In the genomic region with DNA sequence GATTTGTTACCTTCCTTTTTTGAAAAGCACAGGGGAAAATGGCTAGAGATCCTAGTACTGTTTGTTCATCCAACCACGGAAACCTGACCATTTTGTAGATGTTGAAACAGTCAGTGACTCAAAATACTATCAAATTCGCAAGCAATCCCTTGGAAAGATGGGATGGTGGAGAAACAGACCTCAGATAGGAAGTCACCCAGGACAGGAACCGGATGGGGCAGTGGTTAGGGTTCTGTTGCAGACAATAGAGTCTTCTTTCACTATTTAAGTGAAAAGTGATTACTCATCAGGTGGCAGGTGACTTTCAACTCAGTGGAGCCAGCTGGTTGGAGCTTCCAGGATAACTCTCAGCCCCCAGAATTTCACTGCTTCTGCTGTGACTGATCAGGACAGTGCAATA, we compare ENCODE assay signal across 25 cellular contexts. TPM values are rescaled to one million over a fixed set of nuclear protein-coding genes. Genes with fewer than 3 reads are reported as not detected.
DNase-seq lines count a peak whose midpoint lies in the region; ATAC-seq and TF ChIP-seq lines count a peak whose summit lies in the region.
"Had no signal": no experiment of that assay in that cellular context is flagged by ENCODE, and none has a peak within 500 bp of the region (broad histone marks: within the 10 kb centered on the region; RNA-seq: fewer than 3 reads in every experiment).

No MANE protein-coding gene starts in this region.

- H3F3A ChIP-seq in PC-3 (ENCODE audit: low read length, unreplicated experiment) (peaks cover 4% of the 10 kb centered on the region), SK-N-SH (replicated peaks; ENCODE audit: insufficient read depth) (no peaks in the 10 kb centered on the region)

- TF ChIP-seq RAD21 in SK-N-SH (IDR thresholded peaks at IDR 0.05; ENCODE audit: low read length) = no peak

- H3K27ac ChIP-seq in PC-3 (ENCODE audit: low read length) = peak overlapping the region; percentile 98
- H3K27ac ChIP-seq in SK-N-SH (ENCODE audit: low read depth in 2 of 2, low read length in 1 of 2) = no peak overlapping the region
- H3K27ac ChIP-seq: body of pancreas, coronary artery, GM23248, ovary, skin epidermis, stomach had no signal

- H3K9me2 ChIP-seq in PC-3 (replicated peaks; ENCODE audit: low read length) (no peaks in the 10 kb centered on the region), SK-N-SH (no peaks in the 10 kb centered on the region)

- CTCF ChIA-PET in PC-3 (lab: Charles Lee) = no interaction called here
- CTCF ChIA-PET in SK-N-SH (lab: Yijun Ruan, JAX) = interaction anchor here (0.7 to 1.4 kb wide), 5 partner anchors 15 to 234 kb away, joined by 3 to 5 read pairs (median 3); no protein-coding TSS in a partner anchor

- H3K36me3 Mint-ChIP-seq in endothelial cell (ENCODE audit: low read depth, unreplicated experiment) = peaks cover 11% of the 10 kb centered on the region
- H3K36me3 Mint-ChIP-seq: activated naive CD8-positive, alpha-beta T cell; CD8-positive, alpha-beta memory T cell had no signal

- no peak for TF ChIP-seq CTCF in PC-3 (conservative IDR thresholded peaks at IDR 0.05; ENCODE audit: low read depth, low read length)
- no peak for TF ChIP-seq CTCF in endothelial cell (IDR thresholded peaks at IDR 0.05; ENCODE audit: unreplicated experiment)
- no peak for TF ChIP-seq CTCF in SK-N-SH (IDR thresholded peaks at IDR 0.05)

- peak; percentile 38 for DNase-seq in COLO829 (ENCODE audit: low spot score)
- peak; percentile 13 for DNase-seq in HCEC 1CT
- peak; percentile 89 for DNase-seq in PC-3
- no peak for DNase-seq in endothelial cell (ENCODE audit: low spot score)
- no peak for DNase-seq in NCI-H524 treated with DMSO at 0.1 percent for 48 hours (lab: John Stamatoyannopoulos, UW)
- DNase-seq in NCI-H2171 (lab: John Stamatoyannopoulos, UW) = no peak
- DNase-seq in SIG-M5 (lab: John Stamatoyannopoulos, UW) = no peak
- DNase-seq in SK-N-SH = no peak
- DNase-seq: activated CD4-positive, alpha-beta memory T cell treated with anti-CD3 and anti-CD28 coated beads, Interleukin-2, amount 10 ng/mL, durations not matched to agents 7 days and 5 days; activated CD4-positive, CD25-positive, alpha-beta regulatory T cell; activated T-cell treated with anti-CD3 and anti-CD28 coated beads, Interleukin-2, amount 50 U/mL, for 1 hour; body of pancreas; GM23248; islet precursor cell; NCI-H187 treated with DMSO at 0.1 percent for 48 hours; NCI-H446; ovary; stomach; T-helper 17 cell; trophoblast cell had no signal

- intact Hi-C loops in PC-3 (cut with micrococcal nuclease) = no loop called here

- H3K79me2 ChIP-seq in PC-3 (ENCODE audit: low read length) (no peaks in the 10 kb centered on the region), SK-N-SH (ENCODE audit: insufficient read depth) (no peaks in the 10 kb centered on the region)

- H3K4me1 Mint-ChIP-seq in endothelial cell (ENCODE audit: unreplicated experiment) = peaks cover 57% of the 10 kb centered on the region

- peak overlapping the region; percentile 82 for H3K4me2 ChIP-seq in PC-3 (ENCODE audit: low read length)
- H3K4me2 ChIP-seq in SK-N-SH = no peak overlapping the region

- no peaks in the 10 kb centered on the region for H3K36me3 ChIP-seq in PC-3 (ENCODE audit: low read depth, low read length)
- no peaks in the 10 kb centered on the region for H3K36me3 ChIP-seq in SK-N-SH (replicated peaks in 1 of 2; ENCODE audit: control insufficient read depth in 1 of 2, insufficient read depth in 2 of 2, low read length in 1 of 2)
- H3K36me3 ChIP-seq: ovary, stomach had no signal

- H3K9me3 ChIP-seq in PC-3 (ENCODE audit: low read length) (no peaks in the 10 kb centered on the region), SK-N-SH (no peaks in the 10 kb centered on the region)
- H3K9me3 ChIP-seq: body of pancreas, ovary, stomach had no signal

- WGBS in SK-N-SH (ENCODE audit: low lambda C conversion rate) = 66% methylated on average over 3 of the region's 3 CpGs

- H3K27me3 Mint-ChIP-seq in endothelial cell (ENCODE audit: unreplicated experiment) = peaks cover 8% of the 10 kb centered on the region

- H3K4me3 Mint-ChIP-seq in endothelial cell (ENCODE audit: unreplicated experiment) = peak overlapping the region; percentile 42
- H3K4me3 Mint-ChIP-seq: activated CD4-positive, alpha-beta memory T cell treated with anti-CD3 and anti-CD28 coated beads, Interleukin-2, amount 10 ng/mL, durations not matched to agents 7 days and 5 days; activated naive CD8-positive, alpha-beta T cell; CD8-positive, alpha-beta memory T cell; T-helper 17 cell had no signal

- TF ChIP-seq EP300 in SK-N-SH (IDR thresholded peaks at IDR 0.05; ENCODE audit: borderline replicate concordance in 1 of 2, low read depth in 1 of 2, low read length in 1 of 2) = no peak

- ATAC-seq in PC-3 = peak; percentile 82
- ATAC-seq: body of pancreas, T-helper 17 cell had no signal

- H3K27ac Mint-ChIP-seq in endothelial cell (ENCODE audit: unreplicated experiment) = no peak overlapping the region
- H3K27ac Mint-ChIP-seq: activated CD4-positive, alpha-beta memory T cell treated with anti-CD3 and anti-CD28 coated beads, Interleukin-2, amount 10 ng/mL, durations not matched to agents 7 days and 5 days; activated naive CD8-positive, alpha-beta T cell; CD8-positive, alpha-beta memory T cell; T-helper 17 cell had no signal

- peaks cover 13% of the 10 kb centered on the region for H3K4me1 ChIP-seq in PC-3 (ENCODE audit: insufficient read depth, low read length)
- peaks cover 0 to 2% of the 10 kb centered on the region in 2 experiments; a peak in 1 of 4 replicates for H3K4me1 ChIP-seq in SK-N-SH (ENCODE audit: control insufficient read depth in 1 of 2, insufficient read depth in 2 of 2, low read depth in 1 of 2, low read length in 1 of 2)
- H3K4me1 ChIP-seq: body of pancreas, stomach had no signal

- H3K9ac ChIP-seq in PC-3 (ENCODE audit: low read length) (peak overlapping the region; percentile 75), SK-N-SH (no peak overlapping the region)
- H3K9ac ChIP-seq: GM23248 had no signal

- H3K9me3 Mint-ChIP-seq in endothelial cell (ENCODE audit: unreplicated experiment) = no peaks in the 10 kb centered on the region
- H3K9me3 Mint-ChIP-seq: activated CD4-positive, alpha-beta memory T cell treated with anti-CD3 and anti-CD28 coated beads, Interleukin-2, amount 10 ng/mL, durations not matched to agents 7 days and 5 days; CD8-positive, alpha-beta memory T cell had no signal

- H3K27me3 ChIP-seq in PC-3 (ENCODE audit: low read length) (no peaks in the 10 kb centered on the region), SK-N-SH (ENCODE audit: insufficient read depth) (peaks cover 4% of the 10 kb centered on the region; the same call in 1 of the 2 replicates)
- H3K27me3 ChIP-seq: body of pancreas, ovary had no signal

- POLR2A ChIA-PET in PC-3 (lab: Charles Lee; ENCODE audit: unreplicated experiment) = no interaction called here
- POLR2A ChIA-PET in SK-N-SH (lab: Yijun Ruan, JAX) = no interaction called here

- H4K20me1 ChIP-seq in PC-3 (ENCODE audit: low read length) = no peaks in the 10 kb centered on the region
- no peaks in the 10 kb centered on the region for H4K20me1 ChIP-seq in SK-N-SH (ENCODE audit: insufficient read depth)

- H3K4me3 ChIP-seq in PC-3 (ENCODE audit: low read length) = peak overlapping the region; percentile 48
- no peak overlapping the region for H3K4me3 ChIP-seq in SK-N-SH (ENCODE audit: low read depth in 2 of 2, low read length in 1 of 2)
- H3K4me3 ChIP-seq: body of pancreas, coronary artery, GM23248, lung, ovary, skin epidermis, stomach had no signal

- BruUV-seq in PC-3 (replicated peaks; lab: Mats Ljungman, UMichigan) = no TSS peak

- H2AFZ ChIP-seq in PC-3 (ENCODE audit: low read length) (no peak overlapping the region), SK-N-SH (ENCODE audit: low read depth) (no peak overlapping the region)
- H2AFZ ChIP-seq: GM23248 had no signal

TF ChIP-seq in SK-N-SH, 30 proteins besides CTCF, POLR2A, EP300 and RAD21 (continues in another document):
- TF ChIP-seq POLR2AphosphoS5 (IDR thresholded peaks at IDR 0.05; ENCODE audit: low read depth, low read length) = no peak
- TF ChIP-seq TEAD4 (IDR thresholded peaks at IDR 0.05; ENCODE audit: borderline replicate concordance, insufficient read depth) = no peak
- TF ChIP-seq JUND (IDR thresholded peaks at IDR 0.05) = no peak
- no peak for TF ChIP-seq EZH2phosphoT487 (IDR thresholded peaks at IDR 0.05; ENCODE audit: borderline replicate concordance, low read depth)
- TF ChIP-seq, protein P1, sequence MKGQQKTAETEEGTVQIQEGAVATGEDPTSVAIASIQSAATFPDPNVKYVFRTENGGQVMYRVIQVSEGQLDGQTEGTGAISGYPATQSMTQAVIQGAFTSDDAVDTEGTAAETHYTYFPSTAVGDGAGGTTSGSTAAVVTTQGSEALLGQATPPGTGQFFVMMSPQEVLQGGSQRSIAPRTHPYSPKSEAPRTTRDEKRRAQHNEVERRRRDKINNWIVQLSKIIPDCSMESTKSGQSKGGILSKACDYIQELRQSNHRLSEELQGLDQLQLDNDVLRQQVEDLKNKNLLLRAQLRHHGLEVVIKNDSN (IDR thresholded peaks at IDR 0.05; ENCODE audit: borderline replicate concordance, low read depth) = no peak
- TF ChIP-seq YY1 (IDR thresholded peaks at IDR 0.05; ENCODE audit: low read depth) = no peak
- TF ChIP-seq FOXJ3 (CRISPR knock-in tag; IDR thresholded peaks at IDR 0.05) = no peak
- TF ChIP-seq MEF2A (IDR thresholded peaks at IDR 0.05; ENCODE audit: borderline replicate concordance, low read depth) = no peak
- no peak for TF ChIP-seq GABPA (IDR thresholded peaks at IDR 0.05; ENCODE audit: low read depth)
- TF ChIP-seq MXI1 (IDR thresholded peaks at IDR 0.05; ENCODE audit: low read depth, low read length) = no peak

RNA-seq across cellular contexts. Expression of gene LHX4, which starts 17.0 kb away (rescaled TPM):
- 0.04 TPM in 1 of 2 replicates, not detected in the other for total RNA-seq in PC-3 (2014; rRNA removed)
- 1.5 TPM for total RNA-seq in endothelial cell (ENCODE audit: unreplicated experiment)
- polyA plus RNA-seq in SK-N-SH (2012; rRNA removed) = not detected in 2 replicates
- not detected in 2 replicates for polyA plus RNA-seq in SK-N-SH (2012; cell fraction: cytosol; rRNA removed)
- polyA plus RNA-seq in SK-N-SH (2012; cell fraction: nucleus; rRNA removed) = 0.01 and 0.05 TPM in 2 replicates
- total RNA-seq: activated CD4-positive, alpha-beta memory T cell treated with anti-CD3 and anti-CD28 coated beads, Interleukin-2, amount 10 ng/mL, durations not matched to agents 7 days and 5 days; body of pancreas; CD8-positive, alpha-beta memory T cell; GM23248; ovary; T-helper 17 cell had no signal

Comparison
In these comparisons a context has a peak if more than half of its experiments do, and no peak if none do; other contexts are left out.
1. DNase-seq: peak in COLO829 (single experiment), HCEC 1CT (single experiment) and PC-3 (single experiment); none in endothelial cell (single experiment), NCI-H524 treated with DMSO at 0.1 percent for 48 hours (single experiment), NCI-H2171 (single experiment), SIG-M5 (single experiment) and SK-N-SH (single experiment).